10 cellular contexts compared by ENCODE assay signal in the genomic region with DNA sequence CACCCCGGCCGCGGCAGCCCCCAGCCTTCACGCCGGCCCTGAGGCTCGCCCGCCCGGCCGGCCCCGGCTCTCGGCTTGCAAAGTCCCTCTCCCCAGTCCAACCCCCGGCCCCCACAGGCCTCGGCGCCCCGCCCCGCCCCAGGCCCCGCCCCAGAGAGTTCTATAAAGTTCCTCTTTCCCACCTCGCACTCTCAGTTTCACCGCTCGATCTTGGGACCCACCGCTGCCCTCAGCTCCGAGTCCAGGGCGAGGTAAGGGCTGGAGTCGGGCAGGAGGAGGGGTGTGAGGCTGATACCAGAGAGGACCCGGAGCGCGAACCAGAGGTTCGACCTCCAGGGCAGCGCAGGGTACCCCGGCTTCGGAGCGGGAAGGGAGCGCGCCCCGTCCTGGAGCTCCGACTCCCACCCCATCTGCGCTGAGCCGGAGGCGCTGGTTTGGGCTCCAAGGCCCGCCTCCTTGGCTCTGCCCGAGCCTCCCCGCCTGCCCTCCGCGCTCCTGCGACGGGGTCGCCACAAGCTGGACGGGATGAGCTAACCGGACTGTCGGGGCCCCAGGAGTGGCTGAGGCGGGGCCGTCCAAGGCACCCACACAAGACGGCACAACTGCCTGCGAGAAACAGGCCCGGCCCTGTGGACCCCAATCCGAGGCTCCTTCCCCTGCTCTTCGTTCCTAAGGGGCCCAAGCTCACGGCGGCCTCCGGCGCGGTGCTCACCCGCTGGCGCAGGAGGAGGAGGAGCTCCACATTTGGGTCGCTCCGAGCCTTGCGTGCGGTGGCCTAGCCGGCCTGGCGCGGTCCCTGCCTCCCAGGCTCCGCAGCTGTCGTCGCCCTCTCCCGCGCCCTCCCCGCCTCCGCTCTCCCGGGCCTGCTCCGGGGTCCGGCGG. TPM values are rescaled to one million over a fixed set of nuclear protein-coding genes. Genes with fewer than 3 reads are reported as not detected.
DNase-seq lines count a peak whose midpoint lies in the region.
"Had no signal": no experiment of that assay in that cellular context is flagged by ENCODE, and none has a peak within 500 bp of the region (broad histone marks: within the 10 kb centered on the region; RNA-seq: fewer than 3 reads in every experiment).

Gene IRF4 (plus strand): TSS at position 194 of the 882 bp plus-strand sequence. CDS start 1,401 bp downstream, outside the sequence.

- no peaks in the 10 kb centered on the region for H3K9me3 Mint-ChIP-seq in IgD-negative memory B cell

- peak within 1 kb of the TSS; percentile 90 to 97 (median 97) for H3K27ac Mint-ChIP-seq in IgD-negative memory B cell

- peaks cover 6% of the 10 kb centered on the region for H3K36me3 Mint-ChIP-seq in IgD-negative memory B cell

- H3K4me3 ChIP-seq in iPS-11a (ENCODE audit: low read depth, low read length): peak within 1 kb of the TSS; percentile 38

- peak; percentile 21 to 52 for DNase-seq in NOMO-1 (lab: John Stamatoyannopoulos, UW; ENCODE audit: unreplicated experiment in 2 of 2)
- no peak for DNase-seq in NOMO-1 treated with dmso at 0.1 percent for 144 hours (lab: John Stamatoyannopoulos, UW; ENCODE audit: unreplicated experiment)
- peak; percentile 34 for DNase-seq in activated effector memory CD4-positive, alpha-beta T cell treated with Interleukin-2 at 50 U/mL for 16 hours
- DNase-seq in stimulated activated CD4-positive, alpha-beta T cell treated with anti-CD3 and anti-CD28 coated beads, Interleukin-2, amount 100 ng/mL, for 24 hours: peak; percentile 77 to 83
- no peak for DNase-seq in H4 (ENCODE audit: low spot score)
- no peak for DNase-seq in cerebellum (ENCODE audit: low spot score)

- H3K4me3 Mint-ChIP-seq in IgD-negative memory B cell: peak within 1 kb of the TSS; percentile 91 to 99 (median 98)

- peaks cover 25 to 35% (median 32%) of the 10 kb centered on the region in 3 donors for H3K4me1 Mint-ChIP-seq in IgD-negative memory B cell

- no peaks in the 10 kb centered on the region for H3K27me3 Mint-ChIP-seq in IgD-negative memory B cell

RNA-seq across cellular contexts. Expression of gene IRF4, which starts in this region (rescaled TPM):
- polyA plus RNA-seq in IgD-negative memory B cell: 22.9 TPM
- not detected in 2 replicates for total RNA-seq in H4 (2014; rRNA removed; shearing (Covaris generic))
- total RNA-seq in cerebellum: 0.27 TPM
- total RNA-seq: bronchial epithelial cell had no signal
- polyA plus RNA-seq: BJ had no signal

Comparison
In these comparisons a context has a peak if more than half of its experiments do, and no peak if none do; other contexts are left out.
1. DNase-seq: peak in NOMO-1 (2 of 2), activated effector memory CD4-positive, alpha-beta T cell treated with Interleukin-2 at 50 U/mL for 16 hours (single experiment) and stimulated activated CD4-positive, alpha-beta T cell treated with anti-CD3 and anti-CD28 coated beads, Interleukin-2, amount 100 ng/mL, for 24 hours (2 of 2); none in NOMO-1 treated with dmso at 0.1 percent for 144 hours (single experiment), H4 (single experiment) and cerebellum (single experiment).